Comparison of ENCODE assay signal across 24 cellular contexts in the genomic region with DNA sequence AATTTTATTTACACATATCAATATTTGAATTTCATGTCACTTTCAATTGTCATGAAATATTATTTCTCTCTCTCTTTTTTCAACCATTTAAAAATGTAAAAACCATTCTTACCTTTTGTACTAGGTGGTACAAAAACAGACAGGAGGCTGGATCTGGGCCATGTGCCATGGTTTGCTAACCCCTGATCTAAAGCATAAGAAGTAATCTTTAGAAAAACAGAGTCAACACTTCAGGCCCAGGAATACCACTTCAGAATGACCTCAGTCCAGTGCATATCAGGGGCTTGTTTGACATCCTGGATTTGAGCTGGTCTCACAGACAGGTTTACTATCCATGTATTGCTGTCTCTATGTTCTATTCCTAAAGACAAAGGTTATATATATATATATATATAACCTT.
DNase-seq lines count a peak whose midpoint lies in the region; ATAC-seq and TF ChIP-seq lines count a peak whose summit lies in the region.
"Had no signal": no experiment of that assay in that cellular context is flagged by ENCODE, and none has a peak within 500 bp of the region (broad histone marks: within the 10 kb centered on the region; RNA-seq: fewer than 3 reads in every experiment).

No MANE protein-coding gene starts in this region.

- ATAC-seq in left lung: peak; percentile 70
- ATAC-seq in CD4-positive, alpha-beta T cell (ENCODE audit: poor library complexity): no peak
- ATAC-seq: A549, GM12878 had no signal

- no peaks in the 10 kb centered on the region for H3K36me3 Mint-ChIP-seq in CD4-positive, alpha-beta T cell (ENCODE audit: low read depth)
- H3K36me3 Mint-ChIP-seq: CD4-positive, alpha-beta memory T cell had no signal

- POLR2A ChIA-PET in CD4-positive, alpha-beta T cell (lab: Charles Lee): no interaction called here

- peaks cover 2% of the 10 kb centered on the region for H3K9me3 Mint-ChIP-seq in CD4-positive, alpha-beta T cell

- no peak overlapping the region for H3K27ac Mint-ChIP-seq in CD4-positive, alpha-beta T cell
- H3K27ac Mint-ChIP-seq: B cell; CD4-positive, alpha-beta memory T cell; CD8-positive, alpha-beta memory T cell had no signal

- CTCF ChIA-PET in CD4-positive, alpha-beta T cell (lab: Charles Lee): no interaction called here

- no peaks in the 10 kb centered on the region for H3K4me1 Mint-ChIP-seq in CD4-positive, alpha-beta T cell (ENCODE audit: low read depth)
- H3K4me1 Mint-ChIP-seq: B cell; CD4-positive, alpha-beta memory T cell; CD8-positive, alpha-beta memory T cell had no signal

- no peaks in the 10 kb centered on the region for H3K27me3 ChIP-seq in left lung
- no peaks in the 10 kb centered on the region for H3K27me3 ChIP-seq in CD4-positive, alpha-beta T cell (ENCODE audit: control insufficient read depth, insufficient read depth, low read length)
- H3K27me3 ChIP-seq: BLaER1 treated with 17β-estradiol and CSF1 and Interleukin-3, amounts not matched to agents 10 nM and 100 nM had no signal

- TF ChIP-seq CTCF in left lung (IDR thresholded peaks at IDR 0.05): no peak
- TF ChIP-seq CTCF in CD4-positive, alpha-beta T cell (IDR thresholded peaks at IDR 0.05): no peak

- H3K4me3 ChIP-seq in left lung: no peak overlapping the region
- H3K4me3 ChIP-seq: A549; BLaER1 treated with 17β-estradiol and CSF1 and Interleukin-3, amounts not matched to agents 10 nM and 100 nM; GM12878 had no signal

- H3K9me3 ChIP-seq in left lung: no peaks in the 10 kb centered on the region
- no peaks in the 10 kb centered on the region for H3K9me3 ChIP-seq in CD4-positive, alpha-beta T cell (ENCODE audit: control insufficient read depth, low read length)
- H3K9me3 ChIP-seq: A549 had no signal

- no peak overlapping the region for H3K4me3 Mint-ChIP-seq in CD4-positive, alpha-beta T cell
- H3K4me3 Mint-ChIP-seq: B cell; CD4-positive, alpha-beta memory T cell; CD8-positive, alpha-beta memory T cell had no signal

- H3K27me3 Mint-ChIP-seq in CD4-positive, alpha-beta T cell: peaks cover 10% of the 10 kb centered on the region

- H3K36me3 ChIP-seq in left lung: no peaks in the 10 kb centered on the region

- peak; percentile 4 for DNase-seq in NCI-H1092 treated with DMSO at 0.1 percent for 48 hours (lab: John Stamatoyannopoulos, UW)
- no peak for DNase-seq in NCI-H1092 (lab: John Stamatoyannopoulos, UW)
- DNase-seq in NCI-H510A treated with DMSO at 0.1 percent for 48 hours (lab: John Stamatoyannopoulos, UW): peak; percentile 0
- no peak for DNase-seq in NCI-H510A (lab: John Stamatoyannopoulos, UW)
- peak; percentile 81 for DNase-seq in DMS53 (lab: John Stamatoyannopoulos, UW)
- DNase-seq in left lung: no peak
- no peak for DNase-seq in activated T-cell treated with anti-CD3 and anti-CD28 coated beads, Interleukin-2, amount 50 U/mL, for 48 hours
- DNase-seq in CD4-positive, alpha-beta T cell: no peak
- DNase-seq: AML-193; CD4-positive, alpha-beta memory T cell; CD8-positive, alpha-beta memory T cell; COR-L47; DMS 273 treated with DMSO at 0.1 percent for 48 hours; DMS153; DMS79; DND-41; EL; GDM1 had no signal

- intact Hi-C loops in left lung (cut with DNase I): no loop called here
- intact Hi-C loops in CD4-positive, alpha-beta T cell (cut with DNase I, micrococcal nuclease): no loop called here

- H3K4me1 ChIP-seq in left lung: no peaks in the 10 kb centered on the region
- H3K4me1 ChIP-seq: A549; BLaER1 treated with 17β-estradiol and CSF1 and Interleukin-3, amounts not matched to agents 10 nM and 100 nM had no signal

- no peak overlapping the region for H3K27ac ChIP-seq in left lung
- H3K27ac ChIP-seq in CD4-positive, alpha-beta T cell (ENCODE audit: low read depth, low read length): no peak overlapping the region
- H3K27ac ChIP-seq: 22Rv1; A549; BLaER1 treated with 17β-estradiol and CSF1 and Interleukin-3, amounts not matched to agents 10 nM and 100 nM; C4-2B had no signal

Comparison
In these comparisons a context has a peak if more than half of its experiments do, and no peak if none do; other contexts are left out.
1. DNase-seq: peak in NCI-H1092 treated with DMSO at 0.1 percent for 48 hours (single experiment), NCI-H510A treated with DMSO at 0.1 percent for 48 hours (single experiment) and DMS53 (single experiment); none in NCI-H1092 (single experiment), NCI-H510A (single experiment), left lung (0 of 2), activated T-cell treated with anti-CD3 and anti-CD28 coated beads, Interleukin-2, amount 50 U/mL, for 48 hours (0 of 2) and CD4-positive, alpha-beta T cell (0 of 10).